ENCODE assay signal across 9 cellular contexts in the genomic region with DNA sequence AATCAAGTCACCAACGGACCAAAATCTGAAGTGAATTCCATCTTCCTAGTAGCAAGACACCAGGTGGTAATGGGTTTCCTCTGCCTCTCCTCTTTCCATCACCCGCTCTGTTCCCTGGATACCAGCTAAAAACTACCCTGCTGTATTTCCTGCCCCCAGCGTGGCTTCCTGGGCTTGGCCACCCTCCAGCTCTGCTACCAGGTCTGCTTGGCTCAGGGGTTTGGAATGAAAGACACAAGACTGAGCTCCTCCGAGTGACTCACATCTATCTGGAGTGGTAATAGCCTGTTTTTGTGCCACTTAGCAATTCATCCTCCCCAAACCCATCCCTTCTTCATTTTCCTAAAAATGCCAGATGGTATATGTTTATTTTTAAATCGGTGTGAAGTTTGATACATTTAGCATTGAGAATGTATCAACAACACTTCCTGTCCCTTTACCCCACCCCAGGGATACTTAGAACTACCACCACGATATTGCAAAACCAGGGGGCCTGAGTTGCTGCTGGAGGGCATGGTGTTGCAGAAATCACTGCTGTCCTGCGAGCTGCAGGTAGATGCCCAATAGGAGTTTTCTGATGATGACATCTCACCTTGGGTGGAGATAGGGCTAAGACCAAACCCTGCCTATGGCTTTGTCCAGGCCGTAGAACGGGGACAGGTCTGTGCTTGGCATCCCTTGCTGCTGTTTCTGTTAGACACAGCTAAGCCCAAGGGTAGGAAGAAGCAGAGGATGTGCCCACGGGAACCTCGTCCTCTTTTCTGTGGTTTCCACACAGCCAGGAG. TPM values are rescaled to one million over a fixed set of nuclear protein-coding genes. Genes with fewer than 3 reads are reported as not detected.
A peak's percentile ranks its signal among the peaks of the same experiment; 100 is the strongest.
DNase-seq lines count a peak whose midpoint lies in the region; ATAC-seq and TF ChIP-seq lines count a peak whose summit lies in the region.
"Had no signal": no experiment of that assay in that cellular context is flagged by ENCODE, and none has a peak within 500 bp of the region (broad histone marks: within the 10 kb centered on the region; RNA-seq: fewer than 3 reads in every experiment).

No MANE protein-coding gene starts in this region.

- no peak for TF ChIP-seq CTCF in mesothelial cell of epicardium (IDR thresholded peaks at IDR 0.05; ENCODE audit: unreplicated experiment)
- TF ChIP-seq CTCF in activated CD8-positive, alpha-beta T cell treated with anti-CD3 and anti-CD28 coated beads for 36 hours (IDR thresholded peaks at IDR 0.05): no peak

- H3K4me1 Mint-ChIP-seq in mesothelial cell of epicardium: peaks cover 32% of the 10 kb centered on the region
- no peaks in the 10 kb centered on the region for H3K4me1 Mint-ChIP-seq in activated CD8-positive, alpha-beta T cell treated with anti-CD3 and anti-CD28 coated beads for 36 hours (ENCODE audit: low read depth)

- intact Hi-C loops in left colon (cut with DNase I, micrococcal nuclease): no loop called here
- intact Hi-C loops in activated CD8-positive, alpha-beta T cell treated with anti-CD3 and anti-CD28 coated beads for 36 hours (cut with micrococcal nuclease): no loop called here

- in situ Hi-C loops in ACHN (cut with HindIII; ENCODE audit: low pct_ligation_motif_present, low pct_unique_long_range_greater_than_20kb, low sequenced_read_pairs): no loop called here

- CTCF ChIA-PET in activated CD8-positive, alpha-beta T cell treated with anti-CD3 and anti-CD28 coated beads for 36 hours (lab: Charles Lee): interaction anchor here (1.5 to 1.6 kb wide), 2 partner anchors 44 to 202 kb away, joined by 3 to 6 read pairs; no protein-coding TSS in a partner anchor

- POLR2A ChIA-PET in activated CD8-positive, alpha-beta T cell treated with anti-CD3 and anti-CD28 coated beads for 36 hours (lab: Charles Lee): interaction anchor here (0.6 kb wide), 1 partner anchor 87 kb away, joined by 4 read pairs; no protein-coding TSS in a partner anchor

- peaks cover 11% of the 10 kb centered on the region for H3K27me3 Mint-ChIP-seq in mesothelial cell of epicardium (ENCODE audit: low read depth)
- H3K27me3 Mint-ChIP-seq in activated CD8-positive, alpha-beta T cell treated with anti-CD3 and anti-CD28 coated beads for 36 hours: peaks cover 2% of the 10 kb centered on the region

- no peaks in the 10 kb centered on the region for H3K36me3 Mint-ChIP-seq in mesothelial cell of epicardium
- no peaks in the 10 kb centered on the region for H3K36me3 Mint-ChIP-seq in activated CD8-positive, alpha-beta T cell treated with anti-CD3 and anti-CD28 coated beads for 36 hours (ENCODE audit: low read depth)

- DNase-seq in ACHN: peak; percentile 97
- peak; percentile 98 for DNase-seq in HS-5 (ENCODE audit: low read depth)
- peak; percentile 96 for DNase-seq in astrocyte of the hippocampus (ENCODE audit: low read depth, low spot score)
- DNase-seq in left colon: no peak
- DNase-seq in mesothelial cell of epicardium (ENCODE audit: low spot score in 2 of 2, unreplicated experiment in 2 of 2): no peak
- no peak for DNase-seq in activated CD8-positive, alpha-beta T cell treated with anti-CD3 and anti-CD28 coated beads for 36 hours
- DNase-seq in NK-92 treated with Interleukin-12 subunit alpha and Interleukin-12 subunit beta, amount 100 ng/mL, for 24 hours (lab: John Stamatoyannopoulos, UW): no peak
- DNase-seq: NCI-H510A treated with DMSO at 0.1 percent for 48 hours had no signal

- no peak overlapping the region for H3K4me3 Mint-ChIP-seq in mesothelial cell of epicardium
- H3K4me3 Mint-ChIP-seq in activated CD8-positive, alpha-beta T cell treated with anti-CD3 and anti-CD28 coated beads for 36 hours: no peak overlapping the region

- H3K9me3 Mint-ChIP-seq in mesothelial cell of epicardium: no peaks in the 10 kb centered on the region
- no peaks in the 10 kb centered on the region for H3K9me3 Mint-ChIP-seq in activated CD8-positive, alpha-beta T cell treated with anti-CD3 and anti-CD28 coated beads for 36 hours

- no peak overlapping the region for H3K27ac Mint-ChIP-seq in mesothelial cell of epicardium
- H3K27ac Mint-ChIP-seq in activated CD8-positive, alpha-beta T cell treated with anti-CD3 and anti-CD28 coated beads for 36 hours: no peak overlapping the region

- ATAC-seq in left colon: peak; percentile 2
- no peak for ATAC-seq in activated CD8-positive, alpha-beta T cell treated with anti-CD3 and anti-CD28 coated beads for 36 hours
- no peak for ATAC-seq in GM18858 (IDR thresholded peaks at IDR 0.05; ENCODE audit: unreplicated experiment)

RNA-seq across cellular contexts. Expression of a gene that starts 7.5 kb away (rescaled TPM):
- total RNA-seq in left colon: 100 to 1,000 TPM in 1 of 2 donors, 10 to 100 TPM in 1; 93.6 to 114 TPM
- total RNA-seq in mesothelial cell of epicardium: 94.2 to 103 TPM (median 95.0 TPM) in 3 replicates
- total RNA-seq in activated CD8-positive, alpha-beta T cell treated with anti-CD3 and anti-CD28 coated beads for 36 hours: 10 to 100 TPM; 31.6 to 32.4 TPM

RNA-seq across cellular contexts. Expression of a gene that starts 45.9 kb away (rescaled TPM):
- total RNA-seq in left colon (100 to 1,000 TPM; 128 to 196 TPM), mesothelial cell of epicardium (38.0 to 39.0 TPM (median 38.3 TPM) in 3 replicates)
- total RNA-seq in activated CD8-positive, alpha-beta T cell treated with anti-CD3 and anti-CD28 coated beads for 36 hours: 10 to 100 TPM; 57.8 to 59.7 TPM

Comparison
In these comparisons a context has a peak if more than half of its experiments do, and no peak if none do; other contexts are left out.
1. DNase-seq: peak in ACHN (single experiment), HS-5 (single experiment) and astrocyte of the hippocampus (single experiment); none in left colon (0 of 2), mesothelial cell of epicardium (0 of 2), activated CD8-positive, alpha-beta T cell treated with anti-CD3 and anti-CD28 coated beads for 36 hours (single experiment) and NK-92 treated with Interleukin-12 subunit alpha and Interleukin-12 subunit beta, amount 100 ng/mL, for 24 hours (single experiment).